In genomic region chr4:15756361-15756861, GRCh38 we compare ENCODE assay signal across 8 cellular contexts. TPM values are rescaled to one million over a fixed set of nuclear protein-coding genes. Genes with fewer than 3 reads are reported as not detected.
DNase-seq lines count a peak whose midpoint lies in the region; ATAC-seq and TF ChIP-seq lines count a peak whose summit lies in the region.

No MANE protein-coding gene starts in this region.

- intact Hi-C loops in MCF 10A (cut with micrococcal nuclease), result loop anchor here (1.0 kb wide), 1 partner anchor 26 kb away; no protein-coding TSS in a partner anchor
- intact Hi-C loops in breast epithelium (cut with DNase I; ENCODE audit: low total_unique reads), result no loop called here
- intact Hi-C loops in posterior vena cava (cut with DNase I), result no loop called here

- no peaks in the 10 kb centered on the region for H3K9me2 ChIP-seq in SU-DHL-6 (replicated peaks; ENCODE audit: insufficient read depth, low read length)

- CTCF ChIA-PET in MCF 10A (lab: Yijun Ruan, JAX), result interaction anchor here (0.6 to 2.9 kb wide), 10 partner anchors 11 to 856 kb away, joined by 3 to 11 read pairs (median 4); no protein-coding TSS in a partner anchor

- H2AFZ ChIP-seq in SU-DHL-6 (ENCODE audit: low read depth, low read length, severe bottlenecking), result peak overlapping the region; percentile 35

- H3K27ac ChIP-seq in breast epithelium (no peak overlapping the region), SU-DHL-6 (ENCODE audit: low read depth, low read length) (peak overlapping the region; percentile 89)

- H4K20me1 ChIP-seq in SU-DHL-6 (ENCODE audit: low read depth, low read length), result no peaks in the 10 kb centered on the region

- H3K36me3 Mint-ChIP-seq in MCF 10A (ENCODE audit: insufficient read depth, unreplicated experiment), result no peaks in the 10 kb centered on the region
- no peaks in the 10 kb centered on the region for H3K36me3 Mint-ChIP-seq in activated naive CD8-positive, alpha-beta T cell

- peaks cover 17% of the 10 kb centered on the region for H3F3A ChIP-seq in SU-DHL-6 (ENCODE audit: insufficient read depth)

- H3K9ac ChIP-seq in SU-DHL-6 (ENCODE audit: low read length), result peak overlapping the region; percentile 37

- no peaks in the 10 kb centered on the region for H3K79me2 ChIP-seq in SU-DHL-6 (ENCODE audit: insufficient read depth, low read length)

- no peaks in the 10 kb centered on the region for H3K27me3 Mint-ChIP-seq in MCF 10A (ENCODE audit: insufficient read depth, unreplicated experiment)
- no peaks in the 10 kb centered on the region for H3K27me3 Mint-ChIP-seq in activated naive CD8-positive, alpha-beta T cell

- no peaks in the 10 kb centered on the region for H3K9me3 Mint-ChIP-seq in MCF 10A (ENCODE audit: unreplicated experiment)
- no peaks in the 10 kb centered on the region for H3K9me3 Mint-ChIP-seq in activated naive CD8-positive, alpha-beta T cell (ENCODE audit: low read depth)

- H3K27me3 ChIP-seq in breast epithelium (no peaks in the 10 kb centered on the region), SU-DHL-6 (ENCODE audit: low read length) (no peaks in the 10 kb centered on the region)

- no peak overlapping the region for H3K27ac Mint-ChIP-seq in MCF 10A (ENCODE audit: low read depth, unreplicated experiment)
- H3K27ac Mint-ChIP-seq in activated naive CD8-positive, alpha-beta T cell, result peak overlapping the region; percentile 95

- H3K9me3 ChIP-seq in breast epithelium, result peaks cover 0 to 7% of the 10 kb centered on the region in 2 donors
- no peaks in the 10 kb centered on the region for H3K9me3 ChIP-seq in SU-DHL-6 (ENCODE audit: insufficient read depth, low read length)

- peaks cover 5% of the 10 kb centered on the region for H3K4me1 Mint-ChIP-seq in MCF 10A (ENCODE audit: insufficient read depth, unreplicated experiment)
- peaks cover 56% of the 10 kb centered on the region for H3K4me1 Mint-ChIP-seq in activated naive CD8-positive, alpha-beta T cell (ENCODE audit: low read depth)

- POLR2A ChIA-PET in MCF 10A (lab: Yijun Ruan, JAX), result interaction anchor here (0.7 to 1.0 kb wide), 3 partner anchors 63 to 277 kb away, joined by 3 to 4 read pairs (median 3); no protein-coding TSS in a partner anchor

- no peak overlapping the region for H3K4me3 Mint-ChIP-seq in MCF 10A (ENCODE audit: unreplicated experiment)
- peak overlapping the region; percentile 75 for H3K4me3 Mint-ChIP-seq in activated naive CD8-positive, alpha-beta T cell

- peak; percentile 82 for DNase-seq in MCF 10A (ENCODE audit: unreplicated experiment)
- DNase-seq in breast epithelium (ENCODE audit: low spot score in 2 of 2), result no peak
- peak; percentile 83 for DNase-seq in stimulated activated CD4-positive, alpha-beta T cell treated with anti-CD3 and anti-CD28 coated beads, Interleukin-15, amount 100 ng/mL, for 24 hours
- DNase-seq in NCI-H146 (lab: John Stamatoyannopoulos, UW), result no peak
- DNase-seq in posterior vena cava (ENCODE audit: low spot score), result no peak

- H3K4me1 ChIP-seq in breast epithelium, result no peaks in the 10 kb centered on the region

- no TSS peak for BruUV-seq in MCF 10A (replicated peaks; lab: Mats Ljungman, UMichigan)

- H3K4me2 ChIP-seq in SU-DHL-6 (ENCODE audit: low read depth, low read length, poor library complexity, severe bottlenecking), result peak overlapping the region; percentile 86

- H3K36me3 ChIP-seq in breast epithelium (no peaks in the 10 kb centered on the region), SU-DHL-6 (ENCODE audit: low read length) (no peaks in the 10 kb centered on the region)

- ATAC-seq in HG03280 (IDR thresholded peaks at IDR 0.05; ENCODE audit: unreplicated experiment), result peak; percentile 78

- H3K4me3 ChIP-seq in breast epithelium (no peak overlapping the region), SU-DHL-6 (ENCODE audit: insufficient read depth, low read length, poor library complexity, severe bottlenecking) (peak overlapping the region; percentile 47)

- no peak for TF ChIP-seq POLR2A in breast epithelium (IDR thresholded peaks at IDR 0.05)

- peak; percentile 50 for TF ChIP-seq CTCF in MCF 10A (IDR thresholded peaks at IDR 0.05; ENCODE audit: unreplicated experiment)
- no peak for TF ChIP-seq CTCF in breast epithelium (IDR thresholded peaks at IDR 0.05)
- peak; percentile 58 for TF ChIP-seq CTCF in SU-DHL-6 (IDR thresholded peaks at IDR 0.05; ENCODE audit: insufficient read depth, low read length, poor library complexity, severe bottlenecking)

RNA-seq across cellular contexts. Expression of gene CD38, which starts 21.7 kb away (rescaled TPM):
- total RNA-seq in MCF 10A (2022) (not detected in 2 replicates), breast epithelium (10 to 100 TPM in 1 of 3 donors, 1 to 10 TPM in 2; 2.0 to 47.2 (median 2.6) TPM), posterior vena cava (10 to 100 TPM; 12.1 to 16.1 TPM)

RNA-seq across cellular contexts. Expression of gene BST1, which starts 53.5 kb away (rescaled TPM):
- total RNA-seq in MCF 10A (2022), result 0.93 and 1.1 TPM in 2 replicates
- total RNA-seq in breast epithelium, result 10 to 100 TPM in 1 of 3 donors, 1 to 10 TPM in 2; 6.4 to 16.6 (median 7.5) TPM
- total RNA-seq in posterior vena cava, result 10 to 100 TPM; 19.3 to 26.2 TPM

Comparison
In these comparisons a context has a peak if more than half of its experiments do, and no peak if none do; other contexts are left out.
1. DNase-seq: peak in MCF 10A (single experiment) and stimulated activated CD4-positive, alpha-beta T cell treated with anti-CD3 and anti-CD28 coated beads, Interleukin-15, amount 100 ng/mL, for 24 hours (single experiment); none in breast epithelium (0 of 2), NCI-H146 (single experiment) and posterior vena cava (single experiment).
2. CTCF ChIP-seq: peak in MCF 10A (single experiment) and SU-DHL-6 (single experiment); none in breast epithelium (0 of 3).